8 cellular contexts compared by ENCODE assay signal in the genomic region with DNA sequence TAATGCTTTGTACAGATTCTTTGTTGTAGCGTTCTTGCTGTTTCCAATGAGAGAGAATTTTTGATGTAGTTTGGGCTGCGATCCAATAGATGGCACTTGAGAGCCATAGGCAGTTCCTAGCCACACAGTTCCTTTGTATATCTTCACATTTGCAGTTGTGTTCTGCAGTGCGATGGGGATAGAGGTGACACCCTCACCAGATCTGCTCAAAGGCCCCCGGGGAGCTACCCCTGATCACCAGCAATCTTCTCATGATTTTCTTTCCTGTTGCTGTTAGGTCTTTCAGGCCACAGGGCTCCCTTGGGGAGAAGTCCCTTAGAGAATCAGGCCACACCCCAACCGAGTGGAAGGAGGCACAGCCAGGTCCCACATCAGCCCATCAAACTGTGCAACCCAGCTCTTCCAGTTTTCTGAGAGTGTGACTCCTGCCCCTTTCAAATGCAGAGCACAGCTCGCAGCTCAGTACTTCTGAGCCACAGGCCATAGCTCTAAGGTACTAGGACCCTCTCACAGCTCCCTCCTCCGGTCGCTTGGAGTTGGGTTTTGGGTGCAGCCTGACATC.
A peak's percentile ranks its signal among the peaks of the same experiment; 100 is the strongest.
DNase-seq lines count a peak whose midpoint lies in the region; ATAC-seq and TF ChIP-seq lines count a peak whose summit lies in the region.

No MANE protein-coding gene starts in this region.

- TF ChIP-seq CTCF in colonic mucosa (IDR thresholded peaks at IDR 0.05) (peak; percentile 48), nephron (IDR thresholded peaks at IDR 0.05; ENCODE audit: unreplicated experiment in 3 of 3) (peak; percentile 62 to 78 (median 69))

- CTCF ChIA-PET in activated CD8-positive, alpha-beta memory T cell treated with anti-CD3 and anti-CD28 coated beads, Interleukin-2, amount 10 ng/mL, durations not matched to agents 7 days and 5 days (lab: Charles Lee), result interaction anchor here (0.5 to 1.3 kb wide), 3 partner anchors 10 to 352 kb away, joined by 3 read pairs; no protein-coding TSS in a partner anchor

- H3K27ac ChIP-seq in colonic mucosa, result no peak overlapping the region

- H3K4me1 ChIP-seq in colonic mucosa, result no peaks in the 10 kb centered on the region

- H3K27me3 ChIP-seq in colonic mucosa, result no peaks in the 10 kb centered on the region

- no peak overlapping the region for H3K27ac Mint-ChIP-seq in nephron
- no peak overlapping the region for H3K27ac Mint-ChIP-seq in activated naive CD8-positive, alpha-beta T cell treated with anti-CD3 and anti-CD28 coated beads for 36 hours
- no peak overlapping the region for H3K27ac Mint-ChIP-seq in activated CD8-positive, alpha-beta memory T cell treated with anti-CD3 and anti-CD28 coated beads, Interleukin-2, amount 10 ng/mL, durations not matched to agents 7 days and 5 days

- in situ Hi-C loops in Caki2 (cut with HindIII; ENCODE audit: low pct_unique_long_range_greater_than_20kb, low sequenced_read_pairs), result no loop called here

- H3K9me3 Mint-ChIP-seq in nephron, result no peaks in the 10 kb centered on the region
- H3K9me3 Mint-ChIP-seq in activated naive CD8-positive, alpha-beta T cell treated with anti-CD3 and anti-CD28 coated beads for 36 hours, result no peaks in the 10 kb centered on the region
- no peaks in the 10 kb centered on the region for H3K9me3 Mint-ChIP-seq in activated CD8-positive, alpha-beta memory T cell treated with anti-CD3 and anti-CD28 coated beads, Interleukin-2, amount 10 ng/mL, durations not matched to agents 7 days and 5 days (ENCODE audit: low read depth)

- H3K36me3 Mint-ChIP-seq in nephron (ENCODE audit: low read depth), result no peaks in the 10 kb centered on the region
- H3K36me3 Mint-ChIP-seq in activated naive CD8-positive, alpha-beta T cell treated with anti-CD3 and anti-CD28 coated beads for 36 hours, result no peaks in the 10 kb centered on the region
- H3K36me3 Mint-ChIP-seq in activated CD8-positive, alpha-beta memory T cell treated with anti-CD3 and anti-CD28 coated beads, Interleukin-2, amount 10 ng/mL, durations not matched to agents 7 days and 5 days, result no peaks in the 10 kb centered on the region

- DNase-seq in Caki2 (ENCODE audit: low read depth), result peak; percentile 6
- peak; percentile 69 for DNase-seq in NCI-H748 (lab: John Stamatoyannopoulos, UW; ENCODE audit: unreplicated experiment)
- peak; percentile 32 for DNase-seq in colonic mucosa
- DNase-seq in activated naive CD8-positive, alpha-beta T cell treated with anti-CD3 and anti-CD28 coated beads for 36 hours, result no peak
- no peak for DNase-seq in activated CD8-positive, alpha-beta memory T cell treated with anti-CD3 and anti-CD28 coated beads, Interleukin-2, amount 10 ng/mL, durations not matched to agents 7 days and 5 days

- intact Hi-C loops in colonic mucosa (cut with DNase I), result loop anchor here (5.0 kb wide), 3 partner anchors 35 to 285 kb away; no protein-coding TSS in a partner anchor

- H3K4me1 Mint-ChIP-seq in nephron, result no peaks in the 10 kb centered on the region
- no peaks in the 10 kb centered on the region for H3K4me1 Mint-ChIP-seq in activated naive CD8-positive, alpha-beta T cell treated with anti-CD3 and anti-CD28 coated beads for 36 hours
- peaks cover 3% of the 10 kb centered on the region for H3K4me1 Mint-ChIP-seq in activated CD8-positive, alpha-beta memory T cell treated with anti-CD3 and anti-CD28 coated beads, Interleukin-2, amount 10 ng/mL, durations not matched to agents 7 days and 5 days

- H3K27me3 Mint-ChIP-seq in nephron (ENCODE audit: low read depth), result no peaks in the 10 kb centered on the region
- H3K27me3 Mint-ChIP-seq in activated naive CD8-positive, alpha-beta T cell treated with anti-CD3 and anti-CD28 coated beads for 36 hours, result no peaks in the 10 kb centered on the region
- H3K27me3 Mint-ChIP-seq in activated CD8-positive, alpha-beta memory T cell treated with anti-CD3 and anti-CD28 coated beads, Interleukin-2, amount 10 ng/mL, durations not matched to agents 7 days and 5 days, result no peaks in the 10 kb centered on the region

- no peak overlapping the region for H3K9ac ChIP-seq in colonic mucosa (ENCODE audit: low read depth in 2 of 2, low read length in 2 of 2)

- H3K4me3 Mint-ChIP-seq in nephron, result no peak overlapping the region
- H3K4me3 Mint-ChIP-seq in activated naive CD8-positive, alpha-beta T cell treated with anti-CD3 and anti-CD28 coated beads for 36 hours, result no peak overlapping the region
- H3K4me3 Mint-ChIP-seq in activated CD8-positive, alpha-beta memory T cell treated with anti-CD3 and anti-CD28 coated beads, Interleukin-2, amount 10 ng/mL, durations not matched to agents 7 days and 5 days, result no peak overlapping the region

- ATAC-seq in GM19035 (IDR thresholded peaks at IDR 0.05; ENCODE audit: unreplicated experiment), result peak; percentile 92
- ATAC-seq in HG03095 (IDR thresholded peaks at IDR 0.05; ENCODE audit: unreplicated experiment), result peak; percentile 80
- no peak for ATAC-seq in activated CD8-positive, alpha-beta memory T cell treated with anti-CD3 and anti-CD28 coated beads, Interleukin-2, amount 10 ng/mL, durations not matched to agents 7 days and 5 days

- H3K9me3 ChIP-seq in colonic mucosa, result no peaks in the 10 kb centered on the region

- no peaks in the 10 kb centered on the region for H3K36me3 ChIP-seq in colonic mucosa

- H3K4me3 ChIP-seq in colonic mucosa, result no peak overlapping the region

Comparison
In these comparisons a context has a peak if more than half of its experiments do, and no peak if none do; other contexts are left out.
1. DNase-seq: peak in Caki2 (single experiment), NCI-H748 (single experiment) and colonic mucosa (single experiment); none in activated naive CD8-positive, alpha-beta T cell treated with anti-CD3 and anti-CD28 coated beads for 36 hours (single experiment) and activated CD8-positive, alpha-beta memory T cell treated with anti-CD3 and anti-CD28 coated beads, Interleukin-2, amount 10 ng/mL, durations not matched to agents 7 days and 5 days (single experiment).